1 cellular context compared by ENCODE assay signal in the genomic region with DNA sequence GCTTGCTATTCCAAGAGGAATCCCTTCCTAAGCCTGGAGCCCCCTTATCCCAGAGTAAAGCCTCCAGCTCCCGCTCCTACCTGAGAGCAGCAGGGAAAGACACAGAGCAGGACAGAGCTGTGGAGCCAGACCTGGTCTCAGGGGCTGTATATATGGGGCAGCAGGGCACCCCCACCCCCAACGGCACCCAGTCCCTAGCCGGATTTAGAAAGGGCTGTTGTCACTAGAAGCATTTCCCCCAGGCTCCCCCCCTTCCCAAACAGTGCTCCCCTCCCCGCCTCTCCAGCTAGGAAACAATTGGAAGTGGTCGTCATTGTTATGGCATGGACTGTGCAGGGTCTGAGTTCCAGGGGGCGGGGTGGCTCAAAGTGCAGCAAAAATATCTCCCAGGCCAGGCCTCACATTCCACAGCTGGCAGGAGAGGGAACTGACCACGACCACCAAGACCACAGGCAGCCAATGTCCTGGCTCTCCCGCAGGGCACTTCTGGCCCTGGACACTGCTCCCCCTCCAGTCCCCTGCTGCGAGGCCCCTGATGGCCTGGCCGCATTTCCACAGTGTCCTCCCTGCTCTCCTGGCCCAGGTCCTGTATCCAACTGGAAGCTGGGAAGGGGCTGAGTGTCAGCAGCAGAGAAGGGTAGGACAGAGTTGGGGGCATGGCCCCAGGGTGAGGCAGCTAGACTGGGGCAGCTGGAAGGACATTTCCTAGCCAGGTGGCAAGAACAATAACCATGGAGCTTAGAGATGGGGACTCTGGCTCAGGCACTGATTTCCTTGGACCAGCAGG.
TF ChIP-seq lines count a peak whose summit lies in the region.

TSS of gene MYH7 (minus strand) at position 121 of the 787 bp plus-strand sequence. CDS start 1,928 bp downstream, outside the sequence.

TF ChIP-seq in HepG2, 621 proteins besides CTCF, POLR2A, EP300 and RAD21 (continued from another document and continues in another):
- no peak for TF ChIP-seq SNAPC5 (CRISPR knock-in tag; IDR thresholded peaks at IDR 0.05; ENCODE audit: borderline replicate concordance)
- no peak for TF ChIP-seq NFE2L2 (IDR thresholded peaks at IDR 0.05; ENCODE audit: low read length)
- TF ChIP-seq ZSCAN22 (CRISPR knock-in tag; IDR thresholded peaks at IDR 0.05), result no peak
- TF ChIP-seq ZBED4 (CRISPR knock-in tag; IDR thresholded peaks at IDR 0.05; ENCODE audit: borderline replicate concordance), result no peak
- TF ChIP-seq NRL (CRISPR knock-in tag; IDR thresholded peaks at IDR 0.05; ENCODE audit: borderline replicate concordance), result no peak; the same call in 1 of the 2 replicates
- no peak for TF ChIP-seq ZNF124 (CRISPR knock-in tag; IDR thresholded peaks at IDR 0.05)
- TF ChIP-seq CBFB (CRISPR knock-in tag; IDR thresholded peaks at IDR 0.05), result no peak
- no peak for TF ChIP-seq CCAR2 (optimal IDR thresholded peaks at IDR 0.05; ENCODE audit: low read depth, low read length)
- TF ChIP-seq, protein P1, sequence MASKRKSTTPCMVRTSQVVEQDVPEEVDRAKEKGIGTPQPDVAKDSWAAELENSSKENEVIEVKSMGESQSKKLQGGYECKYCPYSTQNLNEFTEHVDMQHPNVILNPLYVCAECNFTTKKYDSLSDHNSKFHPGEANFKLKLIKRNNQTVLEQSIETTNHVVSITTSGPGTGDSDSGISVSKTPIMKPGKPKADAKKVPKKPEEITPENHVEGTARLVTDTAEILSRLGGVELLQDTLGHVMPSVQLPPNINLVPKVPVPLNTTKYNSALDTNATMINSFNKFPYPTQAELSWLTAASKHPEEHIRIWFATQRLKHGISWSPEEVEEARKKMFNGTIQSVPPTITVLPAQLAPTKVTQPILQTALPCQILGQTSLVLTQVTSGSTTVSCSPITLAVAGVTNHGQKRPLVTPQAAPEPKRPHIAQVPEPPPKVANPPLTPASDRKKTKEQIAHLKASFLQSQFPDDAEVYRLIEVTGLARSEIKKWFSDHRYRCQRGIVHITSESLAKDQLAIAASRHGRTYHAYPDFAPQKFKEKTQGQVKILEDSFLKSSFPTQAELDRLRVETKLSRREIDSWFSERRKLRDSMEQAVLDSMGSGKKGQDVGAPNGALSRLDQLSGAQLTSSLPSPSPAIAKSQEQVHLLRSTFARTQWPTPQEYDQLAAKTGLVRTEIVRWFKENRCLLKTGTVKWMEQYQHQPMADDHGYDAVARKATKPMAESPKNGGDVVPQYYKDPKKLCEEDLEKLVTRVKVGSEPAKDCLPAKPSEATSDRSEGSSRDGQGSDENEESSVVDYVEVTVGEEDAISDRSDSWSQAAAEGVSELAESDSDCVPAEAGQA (IDR thresholded peaks at IDR 0.05; ENCODE audit: low read depth), result no peak
- TF ChIP-seq, protein P1 (CRISPR knock-in tag; IDR thresholded peaks at IDR 0.05; ENCODE audit: borderline replicate concordance), result no peak
- TF ChIP-seq, protein P2, sequence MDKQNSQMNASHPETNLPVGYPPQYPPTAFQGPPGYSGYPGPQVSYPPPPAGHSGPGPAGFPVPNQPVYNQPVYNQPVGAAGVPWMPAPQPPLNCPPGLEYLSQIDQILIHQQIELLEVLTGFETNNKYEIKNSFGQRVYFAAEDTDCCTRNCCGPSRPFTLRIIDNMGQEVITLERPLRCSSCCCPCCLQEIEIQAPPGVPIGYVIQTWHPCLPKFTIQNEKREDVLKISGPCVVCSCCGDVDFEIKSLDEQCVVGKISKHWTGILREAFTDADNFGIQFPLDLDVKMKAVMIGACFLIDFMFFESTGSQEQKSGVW (CRISPR knock-in tag; IDR thresholded peaks at IDR 0.05; ENCODE audit: borderline replicate concordance), result no peak
- peak; percentile 90 for TF ChIP-seq ZNF563 (CRISPR knock-in tag; IDR thresholded peaks at IDR 0.05)
- peak; percentile 86; the same call in 1 of the 2 replicates for TF ChIP-seq TRIM24 (CRISPR knock-in tag; IDR thresholded peaks at IDR 0.05)
- no peak for TF ChIP-seq GZF1 (CRISPR knock-in tag; IDR thresholded peaks at IDR 0.05)
- TF ChIP-seq CREM (IDR thresholded peaks at IDR 0.05), result no peak
- no peak for TF ChIP-seq CREM (CRISPR knock-in tag; IDR thresholded peaks at IDR 0.05)
- TF ChIP-seq SIX1 (CRISPR knock-in tag; IDR thresholded peaks at IDR 0.05; ENCODE audit: borderline replicate concordance), result no peak
- peak; percentile 17; the same call in 1 of the 2 replicates for TF ChIP-seq KDM5B (CRISPR knock-in tag; IDR thresholded peaks at IDR 0.05; ENCODE audit: borderline replicate concordance)
- TF ChIP-seq ONECUT2 (CRISPR knock-in tag; IDR thresholded peaks at IDR 0.05), result no peak
- TF ChIP-seq RBM22 (optimal IDR thresholded peaks at IDR 0.05; ENCODE audit: low read length), result no peak
- TF ChIP-seq MED8 (CRISPR knock-in tag; IDR thresholded peaks at IDR 0.05; ENCODE audit: insufficient replicate concordance), result no peak
- no peak for TF ChIP-seq TCF7 (IDR thresholded peaks at IDR 0.05; ENCODE audit: low read depth)
- TF ChIP-seq ZNF446 (CRISPR knock-in tag; IDR thresholded peaks at IDR 0.05), result 0 out of 2 replicates have a peak, but pooled peaks have one; percentile 53
- no peak; the same call in 1 of the 2 replicates for TF ChIP-seq ZNF839 (CRISPR knock-in tag; IDR thresholded peaks at IDR 0.05; ENCODE audit: borderline replicate concordance)
- no peak for TF ChIP-seq JDP2 (CRISPR knock-in tag; IDR thresholded peaks at IDR 0.05; ENCODE audit: borderline replicate concordance)
- TF ChIP-seq PRPF4 (IDR thresholded peaks at IDR 0.05; ENCODE audit: low read depth, low read length, poor library complexity, severe bottlenecking), result no peak
- no peak for TF ChIP-seq ELF1 (CRISPR knock-in tag; IDR thresholded peaks at IDR 0.05)
- TF ChIP-seq ZNF792 (CRISPR knock-in tag; IDR thresholded peaks at IDR 0.05), result no peak
- TF ChIP-seq XRCC5 (optimal IDR thresholded peaks at IDR 0.05; ENCODE audit: low read length), result no peak
- TF ChIP-seq, protein P3, sequence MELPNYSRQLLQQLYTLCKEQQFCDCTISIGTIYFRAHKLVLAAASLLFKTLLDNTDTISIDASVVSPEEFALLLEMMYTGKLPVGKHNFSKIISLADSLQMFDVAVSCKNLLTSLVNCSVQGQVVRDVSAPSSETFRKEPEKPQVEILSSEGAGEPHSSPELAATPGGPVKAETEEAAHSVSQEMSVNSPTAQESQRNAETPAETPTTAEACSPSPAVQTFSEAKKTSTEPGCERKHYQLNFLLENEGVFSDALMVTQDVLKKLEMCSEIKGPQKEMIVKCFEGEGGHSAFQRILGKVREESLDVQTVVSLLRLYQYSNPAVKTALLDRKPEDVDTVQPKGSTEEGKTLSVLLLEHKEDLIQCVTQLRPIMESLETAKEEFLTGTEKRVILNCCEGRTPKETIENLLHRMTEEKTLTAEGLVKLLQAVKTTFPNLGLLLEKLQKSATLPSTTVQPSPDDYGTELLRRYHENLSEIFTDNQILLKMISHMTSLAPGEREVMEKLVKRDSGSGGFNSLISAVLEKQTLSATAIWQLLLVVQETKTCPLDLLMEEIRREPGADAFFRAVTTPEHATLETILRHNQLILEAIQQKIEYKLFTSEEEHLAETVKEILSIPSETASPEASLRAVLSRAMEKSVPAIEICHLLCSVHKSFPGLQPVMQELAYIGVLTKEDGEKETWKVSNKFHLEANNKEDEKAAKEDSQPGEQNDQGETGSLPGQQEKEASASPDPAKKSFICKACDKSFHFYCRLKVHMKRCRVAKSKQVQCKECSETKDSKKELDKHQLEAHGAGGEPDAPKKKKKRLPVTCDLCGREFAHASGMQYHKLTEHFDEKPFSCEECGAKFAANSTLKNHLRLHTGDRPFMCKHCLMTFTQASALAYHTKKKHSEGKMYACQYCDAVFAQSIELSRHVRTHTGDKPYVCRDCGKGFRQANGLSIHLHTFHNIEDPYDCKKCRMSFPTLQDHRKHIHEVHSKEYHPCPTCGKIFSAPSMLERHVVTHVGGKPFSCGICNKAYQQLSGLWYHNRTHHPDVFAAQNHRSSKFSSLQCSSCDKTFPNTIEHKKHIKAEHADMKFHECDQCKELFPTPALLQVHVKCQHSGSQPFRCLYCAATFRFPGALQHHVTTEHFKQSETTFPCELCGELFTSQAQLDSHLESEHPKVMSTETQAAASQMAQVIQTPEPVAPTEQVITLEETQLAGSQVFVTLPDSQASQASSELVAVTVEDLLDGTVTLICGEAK (IDR thresholded peaks at IDR 0.05), result no peak
- TF ChIP-seq, protein P3 (CRISPR knock-in tag; IDR thresholded peaks at IDR 0.05), result 0 out of 2 replicates have a peak, but pooled peaks have one; percentile 78
- TF ChIP-seq ZNF776 (CRISPR knock-in tag; IDR thresholded peaks at IDR 0.05), result no peak
- TF ChIP-seq FOXM1 (CRISPR knock-in tag; IDR thresholded peaks at IDR 0.05), result no peak
- TF ChIP-seq ZNF350 (CRISPR knock-in tag; IDR thresholded peaks at IDR 0.05; ENCODE audit: borderline replicate concordance, low read depth), result no peak
- TF ChIP-seq ZNF138 (CRISPR knock-in tag; IDR thresholded peaks at IDR 0.05; ENCODE audit: low read depth), result peak; percentile 89
- TF ChIP-seq, protein P4, sequence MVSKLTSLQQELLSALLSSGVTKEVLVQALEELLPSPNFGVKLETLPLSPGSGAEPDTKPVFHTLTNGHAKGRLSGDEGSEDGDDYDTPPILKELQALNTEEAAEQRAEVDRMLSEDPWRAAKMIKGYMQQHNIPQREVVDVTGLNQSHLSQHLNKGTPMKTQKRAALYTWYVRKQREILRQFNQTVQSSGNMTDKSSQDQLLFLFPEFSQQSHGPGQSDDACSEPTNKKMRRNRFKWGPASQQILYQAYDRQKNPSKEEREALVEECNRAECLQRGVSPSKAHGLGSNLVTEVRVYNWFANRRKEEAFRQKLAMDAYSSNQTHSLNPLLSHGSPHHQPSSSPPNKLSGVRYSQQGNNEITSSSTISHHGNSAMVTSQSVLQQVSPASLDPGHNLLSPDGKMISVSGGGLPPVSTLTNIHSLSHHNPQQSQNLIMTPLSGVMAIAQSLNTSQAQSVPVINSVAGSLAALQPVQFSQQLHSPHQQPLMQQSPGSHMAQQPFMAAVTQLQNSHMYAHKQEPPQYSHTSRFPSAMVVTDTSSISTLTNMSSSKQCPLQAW (CRISPR knock-in tag; IDR thresholded peaks at IDR 0.05), result peak; percentile 78
- no peak for TF ChIP-seq REL (CRISPR knock-in tag; conservative IDR thresholded peaks at IDR 0.05)
- no peak for TF ChIP-seq RORA (CRISPR knock-in tag; IDR thresholded peaks at IDR 0.05)
